9 cellular contexts compared by ENCODE assay signal in genomic region chr1:110548381-110548780, GRCh38. TPM values are rescaled to one million over a fixed set of nuclear protein-coding genes. Genes with fewer than 3 reads are reported as not detected.
DNase-seq lines count a peak whose midpoint lies in the region; ATAC-seq, FAIRE-seq and TF ChIP-seq lines count a peak whose summit lies in the region.
"Had no signal": no experiment of that assay in that cellular context is flagged by ENCODE, and none has a peak within 500 bp of the region (broad histone marks: within the 10 kb centered on the region; RNA-seq: fewer than 3 reads in every experiment).

No MANE protein-coding gene starts in this region.

- no peaks in the 10 kb centered on the region for H3K79me2 ChIP-seq in MM.1S (ENCODE audit: low read length)
- H3K79me2 ChIP-seq in K562 (ENCODE audit: control insufficient read depth, insufficient read depth, low read length), result no peaks in the 10 kb centered on the region

- H3K4me3 ChIP-seq in MM.1S (ENCODE audit: low read length) (no peak overlapping the region), K562 (no peak overlapping the region)

- H3K4me3 Mint-ChIP-seq in neural crest cell, result no peak overlapping the region

- H3K9ac ChIP-seq in MM.1S (ENCODE audit: low read length) (no peak overlapping the region), K562 (ENCODE audit: insufficient read depth in 1 of 2, low read depth in 2 of 2, low read length in 2 of 2) (no peak overlapping the region)

- in situ Hi-C loops in G401 (cut with HindIII; ENCODE audit: low sequenced_read_pairs), result no loop called here
- in situ Hi-C loops in K562 (cut with MboI), result no loop called here

- peak; percentile 30 for TF ChIP-seq CTCF in MM.1S (IDR thresholded peaks at IDR 0.05; ENCODE audit: low read length)
- TF ChIP-seq CTCF in K562 (IDR thresholded peaks at IDR 0.05 in 2 of 3, conservative IDR thresholded peaks at IDR 0.05 in 1 of 3; ENCODE audit: insufficient read depth in 2 of 3, low read depth in 1 of 3, low read length in 3 of 3), result peak; percentile 62 to 70 (median 64)
- TF ChIP-seq CTCF in neural crest cell (conservative IDR thresholded peaks at IDR 0.05), result peak; percentile 63

- H4K20me1 ChIP-seq in MM.1S (ENCODE audit: insufficient read depth, low read length) (no peaks in the 10 kb centered on the region), K562 (replicated peaks; ENCODE audit: control insufficient read depth, insufficient read depth, low read length) (peaks cover 3% of the 10 kb centered on the region)

- H3K9me3 ChIP-seq in MM.1S (replicated peaks; ENCODE audit: insufficient read depth, low read length) (no peaks in the 10 kb centered on the region), K562 (replicated peaks; ENCODE audit: control insufficient read depth, insufficient read depth, low read depth, low read length) (no peaks in the 10 kb centered on the region)

- no peaks in the 10 kb centered on the region for H3K9me2 ChIP-seq in MM.1S (replicated peaks; ENCODE audit: insufficient read depth, low read length)

- POLR2A ChIA-PET in K562 (lab: Yijun Ruan, JAX), result interaction anchor here (0.5 to 0.7 kb wide), 2 partner anchors 21 to 75 kb away, joined by 3 read pairs; no protein-coding TSS in a partner anchor

- peak in 1 of 2 experiments; percentile 31; a peak in 1 of 4 replicates for TF ChIP-seq RAD21 in K562 (CRISPR knock-in tag; conservative IDR thresholded peaks at IDR 0.05 in 1 of 2, IDR thresholded peaks at IDR 0.05 in 1 of 2)

- FAIRE-seq in K562 (lab: Jason Lieb, UNC), result peak; percentile 83

- intact Hi-C loops in K562 (cut with micrococcal nuclease), result no loop called here

- no peak overlapping the region for H3K4me2 ChIP-seq in MM.1S (ENCODE audit: low read depth, low read length)
- H3K4me2 ChIP-seq in K562 (ENCODE audit: insufficient read depth, low read length), result no peak overlapping the region

- H3K9me1 ChIP-seq in K562 (ENCODE audit: control insufficient read depth, insufficient read depth, low read length), result no peaks in the 10 kb centered on the region

- peak; percentile 84 for DNase-seq in G401 (ENCODE audit: low spot score)
- no peak for DNase-seq in MM.1S
- DNase-seq in K562 (ENCODE audit: extremely low read depth in 1 of 4, low spot score in 3 of 4), result peak; percentile 51 to 65 (median 56)
- DNase-seq in neural crest cell (ENCODE audit: low read depth, low spot score), result no peak
- DNase-seq in pons (ENCODE audit: low spot score), result no peak
- no peak for DNase-seq in activated T-cell treated with anti-CD3 and anti-CD28 coated beads, Interleukin-2, amount 50 U/mL, for 48 hours
- DNase-seq in dedifferentiated amniotic fluid mesenchymal stem cell (ENCODE audit: extremely low spot score), result no peak

- H3K27me3 Mint-ChIP-seq in neural crest cell (ENCODE audit: low read depth), result peaks cover 60% of the 10 kb centered on the region

- CTCF ChIA-PET in K562 (lab: Yijun Ruan, JAX; ENCODE audit: low intra/inter-chr PET ratio), result no interaction called here

- no peak for TF ChIP-seq EP300 in K562 (IDR thresholded peaks at IDR 0.05; ENCODE audit: low read length)

- H3K27ac ChIP-seq in MM.1S (ENCODE audit: low read length) (no peak overlapping the region), K562 (ENCODE audit: extremely low read depth, low read depth, low read length) (no peak overlapping the region)

- no peak overlapping the region for H3K27ac Mint-ChIP-seq in neural crest cell (ENCODE audit: unreplicated experiment)

- H3K9me3 Mint-ChIP-seq in neural crest cell, result no peaks in the 10 kb centered on the region

- H3K27me3 ChIP-seq in MM.1S (replicated peaks; ENCODE audit: insufficient read depth, low read length) (no peaks in the 10 kb centered on the region), K562 (ENCODE audit: control insufficient read depth in 2 of 2, insufficient read depth in 2 of 2, low read length in 2 of 2) (peaks cover 6 to 16% of the 10 kb centered on the region in 2 experiments; a peak in 3 of 5 replicates)

- 0% methylated on average over 4 of the region's 4 CpGs for WGBS in K562 (ENCODE audit: insufficient coverage, low coverage, missing lambda C conversion rate)

- no peaks in the 10 kb centered on the region for H3K36me3 Mint-ChIP-seq in neural crest cell (ENCODE audit: low read depth)

- no peak for TF ChIP-seq POLR2A in K562 (conservative IDR thresholded peaks at IDR 0.05)

- H3K4me1 ChIP-seq in MM.1S (ENCODE audit: low read length), result no peaks in the 10 kb centered on the region
- no peaks in the 10 kb centered on the region for H3K4me1 ChIP-seq in K562 (replicated peaks in 1 of 2; ENCODE audit: control insufficient read depth in 2 of 2, insufficient read depth in 2 of 2, low read length in 2 of 2)

- ATAC-seq in K562 (peak; percentile 97), HG03045 (IDR thresholded peaks at IDR 0.05; ENCODE audit: unreplicated experiment) (no peak)

- H2AFZ ChIP-seq in MM.1S (ENCODE audit: low read length) (no peak overlapping the region), K562 (ENCODE audit: low read depth, low read length) (no peak overlapping the region)

- no peaks in the 10 kb centered on the region for H3F3A ChIP-seq in MM.1S (ENCODE audit: insufficient read depth, low read length)

- no TSS peak for BruUV-seq in K562 (replicated peaks; lab: Mats Ljungman, UMichigan)

- no peaks in the 10 kb centered on the region for H3K4me1 Mint-ChIP-seq in neural crest cell

- H3K36me3 ChIP-seq in MM.1S (replicated peaks; ENCODE audit: insufficient read depth, low read length), result no peaks in the 10 kb centered on the region
- H3K36me3 ChIP-seq in K562 (ENCODE audit: control insufficient read depth, insufficient read depth, low read length), result no peaks in the 10 kb centered on the region

TF ChIP-seq in K562, 482 proteins besides CTCF, POLR2A, EP300 and RAD21 (continues in another document):
- TF ChIP-seq ZBTB33 (CRISPR knock-in tag; IDR thresholded peaks at IDR 0.05) (no peak), CREB3 (tag; conservative IDR thresholded peaks at IDR 0.05; ENCODE audit: low read depth) (no peak)

RNA-seq across cellular contexts. Expression of gene KCNA10, which starts 29.4 kb away (rescaled TPM):
- total RNA-seq in G401 (2014; rRNA removed; shearing (Covaris generic)), result not detected in 2 replicates
- not detected in 2 replicates for total RNA-seq in K562 (2011; cell fraction: chromatin; rRNA removed; ENCODE audit: low replicate concordance)
- not detected in 2 replicates for total RNA-seq in K562 (2011; cell fraction: nucleolus; rRNA removed)
- not detected in 2 replicates for total RNA-seq in K562 (2011; cell fraction: nucleoplasm; rRNA removed)
- total RNA-seq in K562 (2014; rRNA removed) (not detected in 2 replicates), K562 (2014; rRNA removed; fragmentation: Illumina TruSeq; extraction: Trizol) (not detected in 2 replicates), K562 (2015; rRNA removed; fragmentation: Illumina TruSeq; extraction: Trizol) (not detected in 2 replicates), K562 (2021) (not detected in 2 replicates), neural crest cell (not detected in 2 replicates)
- polyA plus RNA-seq in K562 (2011; rRNA removed) (not detected in 2 replicates), K562 (2014; fragmentation: Illumina TruSeq; extraction: Trizol) (not detected in 2 replicates), K562 (2014; fragmentation: Nextera tagmentation; extraction: Ambion mirVana) (not detected), K562 (2014; rRNA removed) (not detected in 2 replicates)
- not detected in 2 replicates for polyA plus RNA-seq in K562 (2011; cell fraction: cytosol; rRNA removed)
- polyA plus RNA-seq in K562 (2011; cell fraction: nucleus; rRNA removed), result not detected in 2 replicates
- not detected in 2 replicates for polyA plus RNA-seq in K562 (2012)
- polyA minus RNA-seq in K562 (2011; rRNA and poly(A)+ RNA removed), result not detected in 2 replicates
- not detected in 2 replicates for polyA minus RNA-seq in K562 (2011; cell fraction: cytosol; rRNA and poly(A)+ RNA removed)
- not detected in 2 replicates for polyA minus RNA-seq in K562 (2011; cell fraction: nucleus; rRNA and poly(A)+ RNA removed)
- polyA plus RNA-seq: adipose tissue had no signal

RNA-seq across cellular contexts. Expression of gene KCNA2, which starts 57.8 kb away (rescaled TPM):
- not detected in 2 replicates for total RNA-seq in G401 (2014; rRNA removed; shearing (Covaris generic))
- total RNA-seq in K562 (2011; cell fraction: chromatin; rRNA removed; ENCODE audit: low replicate concordance), result not detected in 2 replicates
- not detected in 2 replicates for total RNA-seq in K562 (2011; cell fraction: nucleolus; rRNA removed)
- not detected in 2 replicates for total RNA-seq in K562 (2011; cell fraction: nucleoplasm; rRNA removed)
- total RNA-seq in K562 (2014; rRNA removed) (not detected in 2 replicates), K562 (2014; rRNA removed; fragmentation: Illumina TruSeq; extraction: Trizol) (not detected in 2 replicates), K562 (2015; rRNA removed; fragmentation: Illumina TruSeq; extraction: Trizol) (not detected in 2 replicates), K562 (2021) (not detected in 2 replicates), neural crest cell (2.5 and 2.8 TPM in 2 replicates)
- polyA plus RNA-seq in K562 (2011; rRNA removed) (not detected in 2 replicates), K562 (2014; fragmentation: Illumina TruSeq; extraction: Trizol) (not detected in 2 replicates), K562 (2014; fragmentation: Nextera tagmentation; extraction: Ambion mirVana) (not detected), K562 (2014; rRNA removed) (not detected in 2 replicates)
- not detected in 2 replicates for polyA plus RNA-seq in K562 (2011; cell fraction: cytosol; rRNA removed)
- not detected in 2 replicates for polyA plus RNA-seq in K562 (2011; cell fraction: nucleus; rRNA removed)
- not detected in 2 replicates for polyA plus RNA-seq in K562 (2012)
- polyA minus RNA-seq in K562 (2011; rRNA and poly(A)+ RNA removed), result not detected in 2 replicates
- not detected in 2 replicates for polyA minus RNA-seq in K562 (2011; cell fraction: cytosol; rRNA and poly(A)+ RNA removed)
- not detected in 2 replicates for polyA minus RNA-seq in K562 (2011; cell fraction: nucleus; rRNA and poly(A)+ RNA removed)

Comparison
In these comparisons a context has a peak if more than half of its experiments do, and no peak if none do; other contexts are left out.
1. DNase-seq: peak in G401 (single experiment) and K562 (4 of 4); none in MM.1S (single experiment), neural crest cell (single experiment), pons (single experiment), activated T-cell treated with anti-CD3 and anti-CD28 coated beads, Interleukin-2, amount 50 U/mL, for 48 hours (0 of 2) and dedifferentiated amniotic fluid mesenchymal stem cell (single experiment).
2. Peak in every context shown above with its lines, with median percentiles within 50 percentile points of each other: CTCF ChIP-seq.